ENCODE assay signal across 29 cellular contexts in genomic region chr9:77586591-77586990, GRCh38.
"Had no signal": no experiment of that assay in that cellular context is flagged by ENCODE, and none has a peak within 500 bp of the region (broad histone marks: within the 10 kb centered on the region; RNA-seq: fewer than 3 reads in every experiment).

No MANE protein-coding gene starts in this region.

- H3K4me3 ChIP-seq: SJSA1 had no signal

- H3K27me3 ChIP-seq: brain microvascular endothelial cell, SJSA1 had no signal

- DNase-seq: activated CD4-positive, alpha-beta T cell treated with anti-CD3 and anti-CD28 coated beads for 36 hours; activated CD4-positive, alpha-beta T cell treated with anti-CD3 and anti-CD28 coated beads, Interleukin-2, amount 10 ng/mL, durations not matched to agents 7 days and 5 days; activated CD4-positive, alpha-beta T cell treated with anti-CD3 and anti-CD28 coated beads, Interleukin-2, amount 50 U/mL, for 48 hours; activated CD8-positive, alpha-beta T cell treated with anti-CD3 and anti-CD28 coated beads, Interleukin-2, amount 10 ng/mL, durations not matched to agents 7 days and 5 days; activated effector memory CD4-positive, alpha-beta T cell treated with anti-CD3 and anti-CD28 coated beads, Interleukin-2, amount 50 U/mL, for 16 hours; activated naive CD4-positive, alpha-beta T cell; activated naive CD4-positive, alpha-beta T cell treated with anti-CD3 and anti-CD28 coated beads, Interleukin-2, amount 50 U/mL, for 16 hours; activated naive CD8-positive, alpha-beta T cell treated with anti-CD3 and anti-CD28 coated beads for 36 hours; activated T-cell treated with anti-CD3 and anti-CD28 coated beads, Interleukin-2, amount 50 U/mL, for 4 hours; amniotic stem cell; aorta; brain microvascular endothelial cell; central memory CD4-positive, alpha-beta T cell; NCI-H1105; NCI-H1417 treated with DMSO at 0.1 percent for 48 hours; NCI-H187 treated with DMSO at 0.1 percent for 48 hours; NCI-H2081; NCI-H2171 treated with DMSO at 0.1 percent for 48 hours; NCI-H226; NCI-H446 treated with DMSO at 0.1 percent for 48 hours; NCI-H524; NCI-H69; SHP77; SK-N-SH had no signal

- ATAC-seq: activated CD4-positive, alpha-beta T cell treated with anti-CD3 and anti-CD28 coated beads for 36 hours; activated CD4-positive, CD25-positive, alpha-beta regulatory T cell treated with anti-CD3 and anti-CD28 coated beads, Interleukin-2, amount 50 U/mL, for 24 hours; activated CD8-positive, alpha-beta T cell treated with anti-CD3 and anti-CD28 coated beads, Interleukin-2, amount 10 ng/mL, durations not matched to agents 7 days and 5 days; activated T-cell treated with anti-CD3 and anti-CD28 coated beads, Interleukin-2, amount 50 U/mL, for 4 hours; Panc1 had no signal

- H3K9me3 ChIP-seq: SJSA1, SK-N-SH had no signal

- H3K4me2 ChIP-seq: SK-N-SH had no signal

- H3K9ac ChIP-seq: SK-N-SH had no signal

- H3K36me3 ChIP-seq: brain microvascular endothelial cell, SJSA1 had no signal

- H3K4me3 Mint-ChIP-seq: activated CD4-positive, alpha-beta T cell treated with anti-CD3 and anti-CD28 coated beads for 36 hours; activated CD4-positive, alpha-beta T cell treated with anti-CD3 and anti-CD28 coated beads, Interleukin-2, amount 10 ng/mL, durations not matched to agents 7 days and 5 days; activated CD8-positive, alpha-beta T cell treated with anti-CD3 and anti-CD28 coated beads, Interleukin-2, amount 10 ng/mL, durations not matched to agents 7 days and 5 days; activated naive CD8-positive, alpha-beta T cell treated with anti-CD3 and anti-CD28 coated beads for 36 hours; activated T-cell treated with anti-CD3 and anti-CD28 coated beads, Interleukin-2, amount 50 U/mL, for 4 hours; T-helper 1 cell treated with Interleukin-12 subunit alpha and Interleukin-12 subunit beta and Interleukin-4 antibody, amounts not matched to agents 30 μg/mL and 1 μg/mL, for 36 hours; T-helper 2 cell treated with Interferon-gamma antibody and Interleukin-4, amounts not matched to agents 5 μg/mL and 100 μg/mL, for 36 hours had no signal

- H3K27ac Mint-ChIP-seq: activated CD4-positive, alpha-beta T cell treated with anti-CD3 and anti-CD28 coated beads for 36 hours; activated CD4-positive, alpha-beta T cell treated with anti-CD3 and anti-CD28 coated beads, Interleukin-2, amount 10 ng/mL, durations not matched to agents 7 days and 5 days; activated CD8-positive, alpha-beta T cell treated with anti-CD3 and anti-CD28 coated beads, Interleukin-2, amount 10 ng/mL, durations not matched to agents 7 days and 5 days; activated naive CD8-positive, alpha-beta T cell treated with anti-CD3 and anti-CD28 coated beads for 36 hours; T-helper 1 cell treated with Interleukin-12 subunit alpha and Interleukin-12 subunit beta and Interleukin-4 antibody, amounts not matched to agents 30 μg/mL and 1 μg/mL, for 36 hours; T-helper 2 cell treated with Interferon-gamma antibody and Interleukin-4, amounts not matched to agents 5 μg/mL and 100 μg/mL, for 36 hours had no signal

- H3K27ac ChIP-seq: brain microvascular endothelial cell, SJSA1 had no signal

- H3K9me3 Mint-ChIP-seq: activated CD4-positive, alpha-beta T cell treated with anti-CD3 and anti-CD28 coated beads, Interleukin-2, amount 10 ng/mL, durations not matched to agents 7 days and 5 days; activated naive CD8-positive, alpha-beta T cell treated with anti-CD3 and anti-CD28 coated beads for 36 hours; activated T-cell treated with anti-CD3 and anti-CD28 coated beads, Interleukin-2, amount 50 U/mL, for 4 hours; T-helper 1 cell treated with Interleukin-12 subunit alpha and Interleukin-12 subunit beta and Interleukin-4 antibody, amounts not matched to agents 30 μg/mL and 1 μg/mL, for 36 hours; T-helper 2 cell treated with Interferon-gamma antibody and Interleukin-4, amounts not matched to agents 5 μg/mL and 100 μg/mL, for 36 hours had no signal

- H3K36me3 Mint-ChIP-seq: activated naive CD8-positive, alpha-beta T cell treated with anti-CD3 and anti-CD28 coated beads for 36 hours had no signal

- H3K4me1 Mint-ChIP-seq: activated naive CD8-positive, alpha-beta T cell treated with anti-CD3 and anti-CD28 coated beads for 36 hours had no signal
